8 cellular contexts compared by ENCODE assay signal in the genomic region with DNA sequence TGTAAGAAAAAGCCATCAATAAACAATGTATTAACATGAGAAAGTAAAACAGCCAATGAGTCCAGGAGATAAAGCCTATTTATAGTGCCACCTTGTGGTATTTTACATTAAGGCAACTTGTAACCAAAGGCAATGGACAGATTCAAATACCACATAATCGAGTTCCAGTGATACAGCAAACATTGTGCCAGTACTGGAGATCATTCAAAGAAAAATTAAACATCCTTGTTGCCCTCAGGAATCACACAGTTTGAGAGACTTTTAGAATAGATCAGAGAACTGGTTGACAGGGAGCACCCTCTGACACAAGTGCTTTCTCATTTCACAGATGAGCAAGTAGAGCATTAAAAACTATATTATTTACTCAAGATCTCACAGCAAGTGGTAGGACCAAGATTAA.
DNase-seq lines count a peak whose midpoint lies in the region; ATAC-seq and TF ChIP-seq lines count a peak whose summit lies in the region.

No MANE protein-coding gene starts in this region.

- TF ChIP-seq CTCF in fibroblast of villous mesenchyme (IDR thresholded peaks at IDR 0.05; ENCODE audit: insufficient read depth, low read depth, low read length), result peak; percentile 65
- TF ChIP-seq CTCF in osteocyte (IDR thresholded peaks at IDR 0.05), result peak; percentile 79

- H3K27ac Mint-ChIP-seq in T-helper 17 cell, result peak overlapping the region; percentile 37
- no peak overlapping the region for H3K27ac Mint-ChIP-seq in osteocyte (ENCODE audit: unreplicated experiment)

- no peaks in the 10 kb centered on the region for H3K9me3 Mint-ChIP-seq in osteocyte (ENCODE audit: unreplicated experiment)

- ATAC-seq in GM21447 (IDR thresholded peaks at IDR 0.05; ENCODE audit: unreplicated experiment), result peak; percentile 84
- peak; percentile 75 for ATAC-seq in T-helper 17 cell
- ATAC-seq in HG02759 (IDR thresholded peaks at IDR 0.05; ENCODE audit: unreplicated experiment), result no peak

- H3K4me3 Mint-ChIP-seq in T-helper 17 cell (no peak overlapping the region), osteocyte (ENCODE audit: unreplicated experiment) (no peak overlapping the region)

- no peak overlapping the region for H3K4me3 ChIP-seq in fibroblast of villous mesenchyme (ENCODE audit: low read depth, low read length)

- no peaks in the 10 kb centered on the region for H3K27me3 Mint-ChIP-seq in T-helper 17 cell
- H3K27me3 Mint-ChIP-seq in osteocyte (ENCODE audit: unreplicated experiment), result no peaks in the 10 kb centered on the region

- no peaks in the 10 kb centered on the region for H3K9me3 ChIP-seq in T-helper 17 cell (ENCODE audit: control insufficient read depth, low read length, poor library complexity, severe bottlenecking)

- H3K36me3 Mint-ChIP-seq in T-helper 17 cell (ENCODE audit: low read depth), result peaks cover 4% of the 10 kb centered on the region
- H3K36me3 Mint-ChIP-seq in osteocyte (ENCODE audit: unreplicated experiment), result peaks cover 8% of the 10 kb centered on the region

- DNase-seq in DMS114 treated with DMSO at 0.1 percent for 48 hours (lab: John Stamatoyannopoulos, UW; ENCODE audit: unreplicated experiment) (peak; percentile 38), NAMALWA (ENCODE audit: low spot score) (peak; percentile 52), T-helper 17 cell (no peak), fibroblast of villous mesenchyme (ENCODE audit: low read depth) (peak; percentile 72), osteocyte (ENCODE audit: extremely low spot score, unreplicated experiment) (no peak)
- DNase-seq in activated CD4-positive, alpha-beta T cell treated with anti-CD3 and anti-CD28 coated beads for 48 hours, result no peak

- peaks cover 4% of the 10 kb centered on the region for H3K4me1 Mint-ChIP-seq in T-helper 17 cell
- peaks cover 10% of the 10 kb centered on the region for H3K4me1 Mint-ChIP-seq in osteocyte (ENCODE audit: unreplicated experiment)

Comparison
In these comparisons a context has a peak if more than half of its experiments do, and no peak if none do; other contexts are left out.
1. DNase-seq: peak in DMS114 treated with DMSO at 0.1 percent for 48 hours (single experiment), NAMALWA (single experiment) and fibroblast of villous mesenchyme (single experiment); none in T-helper 17 cell (0 of 3), osteocyte (single experiment) and activated CD4-positive, alpha-beta T cell treated with anti-CD3 and anti-CD28 coated beads for 48 hours (single experiment).